ENCODE assay signal across 1 cellular context in genomic region chr10:104339469-104340098, GRCh38.
TF ChIP-seq lines count a peak whose summit lies in the region.

No MANE protein-coding gene starts in this region.

TF ChIP-seq in H1, 55 proteins besides CTCF, POLR2A, EP300 and RAD21:
- TF ChIP-seq EZH2 (IDR thresholded peaks at IDR 0.05; ENCODE audit: low read depth, low read length, severe bottlenecking): no peak
- no peak for TF ChIP-seq KDM4A (IDR thresholded peaks at IDR 0.05; ENCODE audit: low read depth, low read length, severe bottlenecking)
- no peak for TF ChIP-seq POU5F1 (IDR thresholded peaks at IDR 0.05; ENCODE audit: low read depth, low read length)
- TF ChIP-seq TBP (IDR thresholded peaks at IDR 0.05; ENCODE audit: low read depth, low read length): no peak
- no peak for TF ChIP-seq TCF12 (IDR thresholded peaks at IDR 0.05; ENCODE audit: low read depth, low read length)
- TF ChIP-seq SP2 (IDR thresholded peaks at IDR 0.05; ENCODE audit: low read length): no peak
- no peak for TF ChIP-seq HDAC2 (IDR thresholded peaks at IDR 0.05; ENCODE audit: borderline replicate concordance in 1 of 2, low read depth in 2 of 2, low read length in 2 of 2)
- TF ChIP-seq MAX (IDR thresholded peaks at IDR 0.05): no peak
- no peak for TF ChIP-seq CEBPB (IDR thresholded peaks at IDR 0.05; ENCODE audit: low read depth, low read length)
